9 cellular contexts compared by ENCODE assay signal in the genomic region with DNA sequence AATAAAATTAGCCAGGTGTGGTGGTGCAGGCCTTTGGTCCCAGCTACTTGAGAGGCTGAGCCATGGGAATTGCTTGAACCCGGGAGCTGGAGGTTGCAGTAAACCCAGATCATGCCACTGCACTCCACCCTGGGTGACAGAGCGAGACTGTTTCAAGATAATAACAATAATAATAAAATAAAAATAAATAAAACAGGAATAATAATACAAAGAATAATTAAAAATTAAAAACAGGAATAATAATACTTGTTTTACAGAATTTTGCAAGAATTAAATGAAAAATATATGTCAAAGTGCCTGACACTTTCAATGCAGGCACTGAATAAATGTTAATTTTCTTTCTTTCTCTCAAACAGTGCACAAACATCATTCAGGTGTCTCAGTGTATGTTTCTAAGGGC.
"Had no signal": no experiment of that assay in that cellular context is flagged by ENCODE, and none has a peak within 500 bp of the region (broad histone marks: within the 10 kb centered on the region; RNA-seq: fewer than 3 reads in every experiment).

No MANE protein-coding gene starts in this region.

- H3K36me3 ChIP-seq: HAP-1 had no signal

- H3K9me3 ChIP-seq: HAP-1 had no signal

- H3K9me3 Mint-ChIP-seq: GM23338, H9, HFFc6 had no signal

- DNase-seq: GM23248, GOT3, H7, H9, HCEC 1CT, HFFc6 had no signal

- H3K4me1 Mint-ChIP-seq: GM23338, H9 had no signal

- H3K27ac ChIP-seq: GM23248 had no signal

- H3K4me3 Mint-ChIP-seq: GM23338, H9, HFFc6 had no signal

- H3K4me3 ChIP-seq: GM23248, GM23338, HAP-1 had no signal

- ATAC-seq: GM23338, HCT116 had no signal

- H3K27ac Mint-ChIP-seq: GM23338, HFFc6 had no signal

- H3K4me1 ChIP-seq: HAP-1 had no signal
